ENCODE assay signal across 16 cellular contexts in genomic region chr1:230850547-230850946, GRCh38. TPM values are rescaled to one million over a fixed set of nuclear protein-coding genes. Genes with fewer than 3 reads are reported as not detected.
DNase-seq lines count a peak whose midpoint lies in the region; ATAC-seq and TF ChIP-seq lines count a peak whose summit lies in the region.
"Had no signal": no experiment of that assay in that cellular context is flagged by ENCODE, and none has a peak within 500 bp of the region (broad histone marks: within the 10 kb centered on the region; RNA-seq: fewer than 3 reads in every experiment).

No MANE protein-coding gene starts in this region.

- 77 to 95% (median 93%) methylated on average over 6 to 8 of the region's 8 CpGs for WGBS in heart left ventricle, 4 donors
- WGBS in gastroesophageal sphincter (ENCODE audit: low coverage in 1 of 2), 2 donors: 79 to 80% methylated on average over 1 to 4 of the region's 8 CpGs

- no peak overlapping the region for H3K4me3 Mint-ChIP-seq in T-cell
- no peak overlapping the region for H3K4me3 Mint-ChIP-seq in natural killer cell treated with Interleukin-12 subunit alpha and Interleukin-12 subunit beta and Interleukin-15 and Interleukin-18, amount 100 ng/mL, for 72 hours
- H3K4me3 Mint-ChIP-seq: memory B cell had no signal

- POLR2A ChIA-PET in T-cell (lab: Charles Lee): no interaction called here

- no peak overlapping the region for H3K27ac Mint-ChIP-seq in T-cell
- H3K27ac Mint-ChIP-seq in natural killer cell treated with Interleukin-12 subunit alpha and Interleukin-12 subunit beta and Interleukin-15 and Interleukin-18, amount 100 ng/mL, for 72 hours: no peak overlapping the region
- H3K27ac Mint-ChIP-seq: memory B cell had no signal

- peak in 1 of 4 donors; percentile 9 for ATAC-seq in heart left ventricle
- ATAC-seq in Right ventricle myocardium superior (ENCODE audit: poor library complexity): no peak
- no peak for ATAC-seq in gastroesophageal sphincter
- ATAC-seq in sciatic nerve: peak; percentile 36
- no peak for ATAC-seq in T-cell (replicated peaks in 1 of 4)
- ATAC-seq in GM18505 (IDR thresholded peaks at IDR 0.05; ENCODE audit: unreplicated experiment): no peak
- no peak for ATAC-seq in natural killer cell treated with Interleukin-12 subunit alpha and Interleukin-12 subunit beta and Interleukin-15 and Interleukin-18, amount 100 ng/mL, for 72 hours

- H3K4me1 ChIP-seq in heart left ventricle: peaks cover 4 to 67% (median 47%) of the 10 kb centered on the region in 12 donors
- H3K4me1 ChIP-seq in gastroesophageal sphincter: peaks cover 12 to 74% (median 36%) of the 10 kb centered on the region in 3 donors

- H3K27me3 ChIP-seq in heart left ventricle (no peaks in the 10 kb centered on the region), gastroesophageal sphincter (no peaks in the 10 kb centered on the region)

- H3K9me3 ChIP-seq in heart left ventricle (peaks cover 0 to 13% (median 0%) of the 10 kb centered on the region in 12 donors), gastroesophageal sphincter (no peaks in the 10 kb centered on the region)

- H3K36me3 ChIP-seq in heart left ventricle (peaks cover 0 to 42% (median 16%) of the 10 kb centered on the region in 9 donors), gastroesophageal sphincter (peaks cover 0 to 43% of the 10 kb centered on the region in 2 donors)

- no peaks in the 10 kb centered on the region for H3K27me3 Mint-ChIP-seq in T-cell
- no peaks in the 10 kb centered on the region for H3K27me3 Mint-ChIP-seq in natural killer cell treated with Interleukin-12 subunit alpha and Interleukin-12 subunit beta and Interleukin-15 and Interleukin-18, amount 100 ng/mL, for 72 hours
- H3K27me3 Mint-ChIP-seq: memory B cell had no signal

- H3K27ac ChIP-seq in heart left ventricle: peak overlapping the region; percentile 36 to 92 (median 80)
- H3K27ac ChIP-seq in gastroesophageal sphincter: peak overlapping the region in 3 of 4 donors; percentile 50 to 81 (median 75)

- no peaks in the 10 kb centered on the region for H3K9me3 Mint-ChIP-seq in T-cell
- H3K9me3 Mint-ChIP-seq in natural killer cell treated with Interleukin-12 subunit alpha and Interleukin-12 subunit beta and Interleukin-15 and Interleukin-18, amount 100 ng/mL, for 72 hours: no peaks in the 10 kb centered on the region
- H3K9me3 Mint-ChIP-seq: memory B cell had no signal

- H3K36me3 Mint-ChIP-seq in T-cell: peaks cover 26% of the 10 kb centered on the region
- no peaks in the 10 kb centered on the region for H3K36me3 Mint-ChIP-seq in natural killer cell treated with Interleukin-12 subunit alpha and Interleukin-12 subunit beta and Interleukin-15 and Interleukin-18, amount 100 ng/mL, for 72 hours

- TF ChIP-seq POLR2A in heart left ventricle (IDR thresholded peaks at IDR 0.05): no peak
- no peak for TF ChIP-seq POLR2A in gastroesophageal sphincter (IDR thresholded peaks at IDR 0.05)
- no peak for TF ChIP-seq POLR2A in GM18505 (IDR thresholded peaks at IDR 0.05; ENCODE audit: borderline replicate concordance, extremely low read depth, insufficient read depth, insufficient read length)

- intact Hi-C loops in heart left ventricle (cut with DNase I): loop anchor here in 1 of 10 donors (5.0 kb wide), 1 partner anchor 33 kb away; no protein-coding TSS in a partner anchor
- intact Hi-C loops in Right ventricle myocardium superior (cut with DNase I): no loop called here
- intact Hi-C loops in sciatic nerve (cut with DNase I): no loop called here
- intact Hi-C loops in posterior vena cava (cut with DNase I): no loop called here

- no peak for TF ChIP-seq EP300 in gastroesophageal sphincter (IDR thresholded peaks at IDR 0.05)

- H3K4me3 ChIP-seq in heart left ventricle (no peak overlapping the region), gastroesophageal sphincter (no peak overlapping the region)

- CTCF ChIA-PET in T-cell (lab: Charles Lee): no interaction called here

- TF ChIP-seq CTCF in heart left ventricle (IDR thresholded peaks at IDR 0.05) (no peak), gastroesophageal sphincter (IDR thresholded peaks at IDR 0.05) (no peak)

- peaks cover 0 to 7% (median 0%) of the 10 kb centered on the region in 3 donors for H3K4me1 Mint-ChIP-seq in T-cell
- H3K4me1 Mint-ChIP-seq in natural killer cell treated with Interleukin-12 subunit alpha and Interleukin-12 subunit beta and Interleukin-15 and Interleukin-18, amount 100 ng/mL, for 72 hours (ENCODE audit: low read depth in 2 of 2): no peaks in the 10 kb centered on the region
- H3K4me1 Mint-ChIP-seq: memory B cell had no signal

- DNase-seq in heart left ventricle (no peak), Right ventricle myocardium superior (no peak), sciatic nerve (ENCODE audit: low spot score) (no peak), posterior vena cava (ENCODE audit: low spot score) (no peak), T-cell (no peak)
- DNase-seq in natural killer cell treated with Interleukin-12 subunit alpha and Interleukin-12 subunit beta and Interleukin-15 and Interleukin-18, amount 100 ng/mL, for 72 hours (ENCODE audit: low spot score): no peak
- DNase-seq: ACHN; activated CD8-positive, alpha-beta memory T cell treated with anti-CD3 and anti-CD28 coated beads for 24 hours; DMS53; erythroblast; KBM-7; NCI-H1436; NCI-H510A had no signal

RNA-seq across cellular contexts. Expression of gene C1orf198, which starts 17.8 kb away (rescaled TPM):
- total RNA-seq in heart left ventricle (100 to 1,000 TPM in 1 of 9 donors, 10 to 100 TPM in 8; 29.7 to 145 (median 63.8) TPM), Right ventricle myocardium superior (43.1 TPM), gastroesophageal sphincter (100 to 1,000 TPM; 115 to 219 (median 172) TPM), sciatic nerve (121 TPM), posterior vena cava (10 to 100 TPM; 79.5 to 98.4 TPM), T-cell (1 to 10 TPM; 3.6 to 5.9 (median 5.6) TPM)
- polyA plus RNA-seq in heart left ventricle: 10 to 100 TPM; 23.1 to 72.8 TPM
- total RNA-seq in natural killer cell treated with Interleukin-12 subunit alpha and Interleukin-12 subunit beta and Interleukin-15 and Interleukin-18, amount 100 ng/mL, for 72 hours: 1 to 10 TPM; 2.0 to 3.7 TPM
